In the genomic region with DNA sequence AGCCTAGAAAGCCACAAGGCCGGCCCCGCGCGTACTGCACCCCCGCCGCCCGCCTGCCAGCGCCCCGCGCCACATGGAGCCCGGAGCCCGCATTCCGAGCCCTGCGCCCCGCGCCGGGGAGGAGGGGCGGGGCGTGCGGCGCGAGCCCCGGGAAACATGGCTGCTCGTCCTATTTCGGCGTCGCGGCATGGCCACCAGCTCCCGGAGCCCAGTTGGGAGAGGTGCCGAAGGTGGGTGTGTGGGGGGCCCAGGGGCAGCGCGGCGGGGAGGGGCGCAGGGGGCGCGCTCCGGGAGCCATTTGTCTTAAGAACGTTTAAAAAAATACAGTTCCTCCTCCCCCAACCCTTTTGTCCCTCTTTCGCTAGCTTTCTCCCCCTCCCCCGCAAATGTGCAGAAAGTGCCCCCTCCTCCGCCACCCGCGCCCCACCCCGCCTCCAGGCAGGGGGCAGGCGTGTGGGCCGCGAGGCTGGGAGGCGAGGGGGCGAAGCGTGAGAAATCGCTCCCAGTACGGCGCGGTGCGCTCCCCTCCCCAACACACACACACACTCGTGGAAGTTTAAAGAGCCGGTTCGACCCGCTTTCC, we compare ENCODE assay signal across 8 cellular contexts. TPM values are rescaled to one million over a fixed set of nuclear protein-coding genes. Genes with fewer than 3 reads are reported as not detected.
DNase-seq lines count a peak whose midpoint lies in the region; ATAC-seq, FAIRE-seq and TF ChIP-seq lines count a peak whose summit lies in the region.

No MANE protein-coding gene starts in this region.

- H3K36me3 ChIP-seq in RWPE2 (ENCODE audit: low read depth) (0 out of 2 replicates have a peak, but pooled peaks cover 5% of the 10 kb centered on the region), neutrophil (no peaks in the 10 kb centered on the region), thymus (ENCODE audit: control insufficient read depth, insufficient read depth) (no peaks in the 10 kb centered on the region)

- peak; percentile 32 for DNase-seq in DMS79 treated with DMSO at 0.1 percent for 48 hours (lab: John Stamatoyannopoulos, UW)
- DNase-seq in HuH-7 (ENCODE audit: low spot score) = peak; percentile 77
- no peak for DNase-seq in RWPE2 (ENCODE audit: low spot score)
- DNase-seq in activated naive CD4-positive, alpha-beta T cell treated with Interleukin-2 at 50 U/mL for 16 hours = peak; percentile 71
- peak; percentile 74 to 75 for DNase-seq in frontal cortex (ENCODE audit: low spot score in 2 of 2)

- ATAC-seq in RWPE2 (ENCODE audit: low read depth) (peak; percentile 15), GM18519 (IDR thresholded peaks at IDR 0.05; ENCODE audit: low FRiP score, unreplicated experiment) (no peak)

- H3K9me3 ChIP-seq in RWPE2 (ENCODE audit: severe bottlenecking) = no peaks in the 10 kb centered on the region
- no peaks in the 10 kb centered on the region for H3K9me3 ChIP-seq in neutrophil
- H3K9me3 ChIP-seq in thymus (ENCODE audit: control insufficient read depth) = no peaks in the 10 kb centered on the region

- TF ChIP-seq CTCF in RWPE2 (IDR thresholded peaks at IDR 0.05; ENCODE audit: poor library complexity, severe bottlenecking) (no peak), neutrophil (IDR thresholded peaks at IDR 0.05) (no peak)

- under 1% methylated on average over 59 of the region's 59 CpGs for WGBS in thymus

- FAIRE-seq in frontal cortex (lab: Jason Lieb, UNC) = no peak

- H3K4me3 ChIP-seq in RWPE2 (ENCODE audit: severe bottlenecking) (peak overlapping the region; percentile 91), neutrophil (ENCODE audit: low read depth in 1 of 2, low read length in 1 of 2) (peak overlapping the region; percentile 97 to 99), thymus (ENCODE audit: low read length) (peak overlapping the region; percentile 68)

- H3K27ac ChIP-seq in RWPE2 (ENCODE audit: poor library complexity, severe bottlenecking) (peak overlapping the region; percentile 76), neutrophil (peak overlapping the region; percentile 100), thymus (ENCODE audit: low read depth) (peak overlapping the region; percentile 98)

- no peaks in the 10 kb centered on the region for H3K27me3 ChIP-seq in RWPE2 (ENCODE audit: insufficient read depth, poor library complexity, severe bottlenecking)
- no peaks in the 10 kb centered on the region for H3K27me3 ChIP-seq in neutrophil
- H3K27me3 ChIP-seq in thymus (ENCODE audit: control insufficient read depth, insufficient read depth) = no peaks in the 10 kb centered on the region

- H3K4me1 ChIP-seq in RWPE2 (ENCODE audit: insufficient read depth, poor library complexity, severe bottlenecking) = peaks cover 27% of the 10 kb centered on the region
- peaks cover 54 to 56% of the 10 kb centered on the region in 2 experiments for H3K4me1 ChIP-seq in neutrophil (ENCODE audit: control insufficient read depth in 1 of 2, insufficient read depth in 1 of 2, low read depth in 1 of 2, low read length in 1 of 2)
- peaks cover 15% of the 10 kb centered on the region for H3K4me1 ChIP-seq in thymus (ENCODE audit: control insufficient read depth, insufficient read depth, low read length)

RNA-seq across cellular contexts. Expression of a gene that starts 2.5 kb away (rescaled TPM):
- 104 TPM for total RNA-seq in frontal cortex
- 115 TPM for polyA plus RNA-seq in thymus
